ENCODE assay signal across 22 cellular contexts in the genomic region with DNA sequence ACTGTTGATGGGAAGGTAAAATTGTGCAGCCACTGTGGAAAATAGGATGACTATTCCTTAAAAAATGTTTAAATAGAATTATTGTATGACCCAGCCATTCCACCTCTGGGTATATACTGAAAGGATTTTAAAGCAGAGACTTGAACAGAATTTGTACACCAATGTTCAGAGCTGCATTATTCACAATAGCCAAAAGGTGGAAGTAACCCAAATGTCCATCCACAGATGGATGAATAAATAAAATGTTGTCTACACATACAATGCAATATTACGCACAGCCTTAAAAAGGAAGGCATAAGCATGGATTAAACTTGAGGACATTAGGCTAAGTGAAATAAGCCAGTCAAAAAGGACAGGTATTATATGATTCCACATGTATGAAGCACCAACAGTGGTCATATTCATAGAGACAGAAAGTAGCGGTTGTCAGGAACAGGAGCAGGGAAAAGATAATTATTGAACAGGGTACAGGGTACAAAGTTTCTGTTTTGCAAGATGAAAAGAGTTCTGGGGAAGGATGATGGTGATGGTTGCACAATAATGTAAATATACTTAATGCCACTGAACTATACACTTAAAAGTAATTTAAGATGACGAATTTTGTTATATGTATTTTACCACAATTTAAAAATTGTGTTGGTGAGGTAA. TPM values are rescaled to one million over a fixed set of nuclear protein-coding genes. Genes with fewer than 3 reads are reported as not detected.
"Had no signal": no experiment of that assay in that cellular context is flagged by ENCODE, and none has a peak within 500 bp of the region (broad histone marks: within the 10 kb centered on the region; RNA-seq: fewer than 3 reads in every experiment).

No MANE protein-coding gene starts in this region.

- H3K27ac ChIP-seq: KMS-11, SJSA1, SK-N-MC had no signal

- H3K27me3 ChIP-seq: SJSA1 had no signal

- H3K4me3 ChIP-seq: SJSA1, SK-N-MC had no signal

- H3K4me2 ChIP-seq: KMS-11 had no signal

- DNase-seq: Kasumi-1, MM.1S, NCI-H1105 treated with DMSO at 0.1 percent for 48 hours, NCI-H1417 treated with DMSO at 0.1 percent for 48 hours, NCI-H146, NCI-H1694 treated with DMSO at 0.1 percent for 48 hours, NCI-H1930, NCI-H2081, NCI-H2107, NCI-H2227 treated with DMSO at 0.1 percent for 48 hours, NCI-H524 treated with DMSO at 0.1 percent for 48 hours, NCI-H69, NCI-H774, Right ventricle myocardium superior, RPMI8226, SIG-M5 had no signal

- FAIRE-seq: RCC 7860 had no signal

- H3K9me3 ChIP-seq: SJSA1 had no signal

RNA-seq across cellular contexts. Expression of gene EVA1A, which starts 39.4 kb away (rescaled TPM):
- total RNA-seq: HT-29, NCI-H460 had no signal
